Comparison of ENCODE assay signal across 24 cellular contexts in the genomic region with DNA sequence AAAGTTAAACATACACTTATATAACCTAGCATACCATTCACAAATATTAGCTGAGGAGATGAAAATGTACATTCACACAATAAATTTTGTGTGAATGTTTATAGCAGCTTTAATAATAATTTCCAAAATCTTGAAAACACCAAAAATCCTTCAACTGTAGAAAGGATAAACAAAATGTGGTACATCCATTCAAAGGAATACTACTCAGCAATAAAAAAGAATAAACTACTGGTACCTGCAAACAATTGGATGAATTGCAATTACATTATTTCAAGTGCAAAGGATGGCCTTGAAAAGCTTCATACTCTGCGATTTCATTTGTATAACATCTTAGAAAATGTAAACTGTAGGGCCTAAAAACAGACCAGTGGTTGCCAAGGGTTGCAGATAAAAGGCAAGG. TPM values are rescaled to one million over a fixed set of nuclear protein-coding genes. Genes with fewer than 3 reads are reported as not detected.
DNase-seq lines count a peak whose midpoint lies in the region; ATAC-seq, FAIRE-seq and TF ChIP-seq lines count a peak whose summit lies in the region.
"Had no signal": no experiment of that assay in that cellular context is flagged by ENCODE, and none has a peak within 500 bp of the region (broad histone marks: within the 10 kb centered on the region; RNA-seq: fewer than 3 reads in every experiment).

No MANE protein-coding gene starts in this region.

- no peak for ATAC-seq in SK-N-SH treated with all-trans-retinoic acid at 6 μM for 48 hours

- TF ChIP-seq RAD21 in SK-N-SH (IDR thresholded peaks at IDR 0.05; ENCODE audit: low read length) = no peak
- no peak for TF ChIP-seq RAD21 in H1 (IDR thresholded peaks at IDR 0.05 in 1 of 2, conservative IDR thresholded peaks at IDR 0.05 in 1 of 2; ENCODE audit: low read depth in 2 of 2, low read length in 2 of 2)

- H3K23ac ChIP-seq in H1 (ENCODE audit: insufficient read length) = no peak overlapping the region

- H2BK12ac ChIP-seq in H1 (ENCODE audit: low read depth, low read length) = no peak overlapping the region

- no peaks in the 10 kb centered on the region for H3K27me3 ChIP-seq in SK-N-SH (ENCODE audit: insufficient read depth)
- H3K27me3 ChIP-seq in H1 (replicated peaks in 1 of 4; ENCODE audit: control insufficient read depth in 3 of 4, extremely low read depth in 1 of 4, insufficient read depth in 3 of 4, low read length in 3 of 4) = no peaks in the 10 kb centered on the region
- H3K27me3 ChIP-seq: BE2C had no signal

- peak; percentile 40 for FAIRE-seq in GM12891 (lab: Jason Lieb, UNC)
- FAIRE-seq in H1 (lab: Jason Lieb, UNC) = no peak
- FAIRE-seq: G401.6, GM12892, GM19239 had no signal

- H3F3A ChIP-seq in SK-N-SH (replicated peaks; ENCODE audit: insufficient read depth) = no peaks in the 10 kb centered on the region

- no peak overlapping the region for H2BK15ac ChIP-seq in H1 (ENCODE audit: low read length)

- H3K27ac ChIP-seq in SK-N-SH (ENCODE audit: low read depth in 2 of 2, low read length in 1 of 2) (no peak overlapping the region), H1 (ENCODE audit: low read depth, low read length) (no peak overlapping the region)
- H3K27ac ChIP-seq: 22Rv1, BLaER1 had no signal

- H3K9me3 ChIP-seq in SK-N-SH (no peaks in the 10 kb centered on the region), H1 (ENCODE audit: insufficient read depth in 2 of 2, low read depth in 1 of 2, low read length in 1 of 2) (0 out of 4 replicates have a peak, but pooled peaks cover 0 to 2% of the 10 kb centered on the region in 2 experiments)
- H3K9me3 ChIP-seq: BE2C had no signal

- no peak overlapping the region for H2AK5ac ChIP-seq in H1 (ENCODE audit: low read depth, low read length)

- no peak overlapping the region for H3K4me2 ChIP-seq in SK-N-SH
- H3K4me2 ChIP-seq in H1 (ENCODE audit: insufficient read depth in 1 of 2, low read depth in 2 of 2, low read length in 2 of 2) = no peak overlapping the region
- H3K4me2 ChIP-seq: BLaER1 had no signal

- no peak overlapping the region for H2BK120ac ChIP-seq in H1 (replicated peaks; ENCODE audit: low read depth, low read length)

- H3K4me3 ChIP-seq in SK-N-SH (ENCODE audit: low read depth in 2 of 2, low read length in 1 of 2) = no peak overlapping the region
- no peak overlapping the region for H3K4me3 ChIP-seq in H1 (ENCODE audit: extremely low read depth in 1 of 4, insufficient read depth in 2 of 4, low read depth in 3 of 4, low read length in 4 of 4)
- H3K4me3 ChIP-seq: BLaER1 had no signal

- H3K14ac ChIP-seq in H1 (ENCODE audit: insufficient read length) = no peak overlapping the region

- H3K23me2 ChIP-seq in H1 (ENCODE audit: low read depth, low read length) = no peaks in the 10 kb centered on the region

- no peak overlapping the region for H2BK20ac ChIP-seq in H1 (ENCODE audit: low read length)

- no peaks in the 10 kb centered on the region for H3K9me2 ChIP-seq in SK-N-SH

- in situ Hi-C loops in GM13976 (cut with MboI; ENCODE audit: low sequenced_read_pairs, unreplicated experiment) = no loop called here

- no peaks in the 10 kb centered on the region for H4K20me1 ChIP-seq in SK-N-SH (ENCODE audit: insufficient read depth)
- H4K20me1 ChIP-seq in H1 (replicated peaks in 1 of 2; ENCODE audit: control insufficient read depth in 1 of 2, insufficient read depth in 2 of 2, low read length in 2 of 2) = no peaks in the 10 kb centered on the region
- H4K20me1 ChIP-seq: BLaER1 had no signal

- H3K56ac ChIP-seq in H1 (replicated peaks; ENCODE audit: insufficient read length, low read depth, low read length) = no peak overlapping the region

- H2BK5ac ChIP-seq in H1 (ENCODE audit: low read depth, low read length) = no peak overlapping the region

- H4K91ac ChIP-seq in H1 (replicated peaks; ENCODE audit: insufficient read length, low read length) = no peak overlapping the region

- no peak overlapping the region for H4K8ac ChIP-seq in H1 (ENCODE audit: extremely low read depth, insufficient read depth, low read length)

- H3K36me3 ChIP-seq in SK-N-SH (replicated peaks in 1 of 2; ENCODE audit: control insufficient read depth in 1 of 2, insufficient read depth in 2 of 2, low read length in 1 of 2) = no peaks in the 10 kb centered on the region
- no peaks in the 10 kb centered on the region for H3K36me3 ChIP-seq in H1 (ENCODE audit: control insufficient read depth in 2 of 4, insufficient read depth in 4 of 4, low read length in 3 of 4)
- H3K36me3 ChIP-seq: BE2C, BLaER1 had no signal

- no peak overlapping the region for H3K9ac ChIP-seq in SK-N-SH
- no peak overlapping the region for H3K9ac ChIP-seq in H1 (replicated peaks in 1 of 4; ENCODE audit: extremely low read depth in 1 of 4, low read depth in 3 of 4, low read length in 3 of 4)
- H3K9ac ChIP-seq: BLaER1 had no signal

- WGBS in SK-N-SH (ENCODE audit: low lambda C conversion rate) = 17% methylated on average over 1 of the region's 1 CpG
- WGBS in H1 (ENCODE audit: extremely low coverage in 1 of 2, insufficient coverage in 1 of 2, insufficient read length in 1 of 2, insufficient replicate concordance in 2 of 2, low coverage in 1 of 2, low lambda C conversion rate in 2 of 2, missing lambda C conversion rate in 1 of 2), 2 experiments = 82% methylated on average over 1 of the region's 1 CpG; no CpG with 5 or more reads in 1 of the 2 experiments

- no peak overlapping the region for H3K4ac ChIP-seq in H1 (replicated peaks; ENCODE audit: insufficient read length, low read depth, low read length)

- TF ChIP-seq POLR2A in GM12891 (IDR thresholded peaks at IDR 0.05; ENCODE audit: low read depth, low read length) (no peak), H1 (IDR thresholded peaks at IDR 0.05; ENCODE audit: control extremely low read depth in 1 of 2, low read depth in 2 of 2, low read length in 2 of 2) (no peak)

- TF ChIP-seq CTCF in SK-N-SH (IDR thresholded peaks at IDR 0.05) (no peak), H1 (IDR thresholded peaks at IDR 0.05; ENCODE audit: control extremely low read depth in 1 of 3, insufficient read depth in 1 of 3, low read depth in 1 of 3, low read length in 3 of 3) (no peak), GM13976 (IDR thresholded peaks at IDR 0.05; ENCODE audit: borderline replicate concordance, control extremely low read depth, extremely low read depth, insufficient read depth, missing control alignments) (no peak)

- H2AFZ ChIP-seq in SK-N-SH (ENCODE audit: low read depth) (no peak overlapping the region), H1 (ENCODE audit: low read length) (no peak overlapping the region)

- POLR2A ChIA-PET in SK-N-SH (lab: Yijun Ruan, JAX) = no interaction called here
- POLR2A ChIA-PET in H1 (lab: Charles Lee; ENCODE audit: partially characterized antibody) = no interaction called here

- H3K79me2 ChIP-seq in SK-N-SH (ENCODE audit: insufficient read depth) (no peaks in the 10 kb centered on the region), H1 (ENCODE audit: control insufficient read depth in 1 of 2, insufficient read depth in 2 of 2, low read length in 2 of 2) (no peaks in the 10 kb centered on the region)

- H4K5ac ChIP-seq in H1 (ENCODE audit: insufficient read length, low read depth, low read length) = no peak overlapping the region

- H3K79me1 ChIP-seq in H1 (ENCODE audit: low read depth, low read length) = no peaks in the 10 kb centered on the region

- no peak overlapping the region for H3K18ac ChIP-seq in H1 (ENCODE audit: extremely low read depth, low read length)

- TF ChIP-seq EP300 in SK-N-SH (IDR thresholded peaks at IDR 0.05; ENCODE audit: borderline replicate concordance in 1 of 2, low read depth in 1 of 2, low read length in 1 of 2) (no peak), H1 (IDR thresholded peaks at IDR 0.05; ENCODE audit: borderline replicate concordance in 1 of 2, low read depth in 2 of 2, low read length in 2 of 2) (no peak)

- DNase-seq in SK-N-SH = no peak
- no peak for DNase-seq in GM12891 (ENCODE audit: insufficient read length, low spot score)
- no peak for DNase-seq in H1 (ENCODE audit: low read depth in 1 of 2, low spot score in 2 of 2)
- DNase-seq in activated CD4-positive, alpha-beta T cell treated with anti-CD3 and anti-CD28 coated beads, Interleukin-2, amount 50 U/mL, for 48 hours = no peak
- DNase-seq in NCI-H1105 (lab: John Stamatoyannopoulos, UW) = no peak
- DNase-seq in GM13976 (ENCODE audit: low spot score) = no peak
- DNase-seq: ACHN; BE2C; C1 segment of cervical spinal cord; CD4-positive, alpha-beta memory T cell; CD4-positive, CD25-positive, alpha-beta regulatory T cell; CD8-positive, alpha-beta memory T cell; COR-L47; DMS79 treated with DMSO at 0.1 percent for 48 hours; GF-D8 had no signal

- H3K4me1 ChIP-seq in SK-N-SH (ENCODE audit: control insufficient read depth in 1 of 2, insufficient read depth in 2 of 2, low read depth in 1 of 2, low read length in 1 of 2) (no peaks in the 10 kb centered on the region), H1 (replicated peaks in 1 of 4; ENCODE audit: control insufficient read depth in 3 of 4, insufficient read depth in 4 of 4, low read length in 3 of 4) (no peaks in the 10 kb centered on the region)
- H3K4me1 ChIP-seq: BE2C, BLaER1 had no signal

- CTCF ChIA-PET in SK-N-SH (lab: Yijun Ruan, JAX) (no interaction called here), H1 (lab: Charles Lee; ENCODE audit: partially characterized antibody) (no interaction called here)

TF ChIP-seq in GM12891, 5 proteins besides CTCF, POLR2A, EP300 and RAD21:
- no peak for TF ChIP-seq POU2F2 (IDR thresholded peaks at IDR 0.05; ENCODE audit: low read depth, low read length)
- no peak for TF ChIP-seq PAX5 (IDR thresholded peaks at IDR 0.05; ENCODE audit: insufficient read depth, low read length, severe bottlenecking)

TF ChIP-seq in H1, 55 proteins besides CTCF, POLR2A, EP300 and RAD21:
- 0 out of 2 replicates have a peak, but pooled peaks have one; percentile 34 for TF ChIP-seq KDM1A (IDR thresholded peaks at IDR 0.05; ENCODE audit: borderline replicate concordance, low read length)
- no peak for TF ChIP-seq SAP30 (IDR thresholded peaks at IDR 0.05; ENCODE audit: insufficient read depth, insufficient replicate concordance, low read length)
TF ChIP-seq in H1: peak in this region for 1.

RNA-seq across cellular contexts. Expression of gene RPS6KA6, which starts 11.7 kb away (rescaled TPM):
- polyA plus RNA-seq in SK-N-SH (2012; rRNA removed) (1.7 and 2.7 TPM in 2 replicates), H1 (2011; rRNA removed) (1.9 and 3.5 TPM in 2 replicates)
- 2.5 and 2.9 TPM in 2 replicates for polyA plus RNA-seq in SK-N-SH (2012; cell fraction: cytosol; rRNA removed)
- polyA plus RNA-seq in SK-N-SH (2012; cell fraction: nucleus; rRNA removed) = 2.1 and 5.0 TPM in 2 replicates
- polyA plus RNA-seq in GM12891 (2012; ENCODE audit: low read depth, missing spikeins) = not detected
- total RNA-seq in H1 (2021; fragmentation: NEBNext Ultra II Directional; extraction: Animal tissue kit (Norgen Biotek cat#: 25700)) = 14.6 and 14.7 TPM in 2 replicates
- polyA plus RNA-seq in H1 (2011; cell fraction: cytosol; rRNA removed) = 3.9 TPM
- 4.4 TPM for polyA plus RNA-seq in H1 (2011; cell fraction: nucleus; rRNA removed)
- 4.2 to 8.8 TPM (median 5.3 TPM) in 4 replicates for polyA plus RNA-seq in H1 (2012, experiment 1 of 2)
- 0.42 TPM for polyA plus RNA-seq in H1 (2012, experiment 2 of 2)
- 4.8 TPM for polyA plus RNA-seq in H1 (2013, experiment 1 of 2)
- 4.7 TPM for polyA plus RNA-seq in H1 (2013, experiment 2 of 2)
- polyA minus RNA-seq in H1 (2011; rRNA and poly(A)+ RNA removed) = 9.6 and 12.6 TPM in 2 replicates
- polyA minus RNA-seq in H1 (2011; cell fraction: cytosol; rRNA and poly(A)+ RNA removed) = 6.0 TPM
- 12.9 TPM for polyA minus RNA-seq in H1 (2011; cell fraction: nucleus; rRNA and poly(A)+ RNA removed)
- total RNA-seq: A172, A673 had no signal
- polyA plus RNA-seq: CD14-positive monocyte; CD4-positive, alpha-beta memory T cell; CD8-positive, alpha-beta memory T cell had no signal
